1 cellular context compared by ENCODE assay signal in the genomic region with DNA sequence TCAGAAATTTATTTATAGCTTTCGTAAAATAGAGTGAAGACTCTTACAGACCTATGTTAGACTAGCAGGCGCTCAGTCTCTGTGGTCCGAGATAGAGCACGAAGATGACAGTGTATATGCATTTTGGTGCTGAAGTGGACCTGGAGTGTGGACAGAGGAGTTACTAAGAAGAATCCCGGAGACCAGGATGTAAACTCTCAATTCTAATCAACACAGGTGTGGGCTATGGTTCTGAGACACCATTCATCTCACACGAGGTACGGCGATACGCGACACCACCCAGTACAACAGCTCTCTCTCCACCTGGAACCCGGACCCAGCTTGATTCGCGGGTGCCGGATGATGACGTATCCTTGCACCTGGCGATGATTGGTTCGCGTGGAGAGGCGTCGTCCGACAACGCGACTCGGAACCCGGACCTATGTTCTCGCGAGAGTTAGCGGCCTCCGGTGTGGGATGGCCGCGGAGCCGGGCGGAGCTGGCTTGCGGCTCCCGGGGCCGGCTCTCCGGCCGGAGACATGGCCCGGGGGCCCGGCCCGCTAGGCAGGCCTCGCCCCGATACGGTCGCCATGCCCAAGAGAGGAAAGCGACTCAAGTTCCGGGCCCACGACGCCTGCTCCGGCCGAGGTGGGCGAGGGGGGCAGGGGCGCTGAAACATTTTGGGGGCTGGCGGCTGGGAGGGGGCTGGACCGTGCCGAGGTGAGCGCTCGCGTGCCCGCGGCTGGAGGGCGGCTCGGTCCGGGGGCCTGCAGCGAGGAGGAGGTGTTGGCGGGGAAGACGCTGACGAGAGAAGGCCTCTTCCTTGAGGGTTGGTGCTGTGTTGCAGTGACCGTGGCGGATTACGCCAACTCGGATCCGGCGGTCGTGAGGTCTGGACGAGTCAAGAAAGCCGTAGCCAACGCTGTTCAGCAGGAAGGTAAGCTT.
TF ChIP-seq lines count a peak whose summit lies in the region.

A gene with protein sequence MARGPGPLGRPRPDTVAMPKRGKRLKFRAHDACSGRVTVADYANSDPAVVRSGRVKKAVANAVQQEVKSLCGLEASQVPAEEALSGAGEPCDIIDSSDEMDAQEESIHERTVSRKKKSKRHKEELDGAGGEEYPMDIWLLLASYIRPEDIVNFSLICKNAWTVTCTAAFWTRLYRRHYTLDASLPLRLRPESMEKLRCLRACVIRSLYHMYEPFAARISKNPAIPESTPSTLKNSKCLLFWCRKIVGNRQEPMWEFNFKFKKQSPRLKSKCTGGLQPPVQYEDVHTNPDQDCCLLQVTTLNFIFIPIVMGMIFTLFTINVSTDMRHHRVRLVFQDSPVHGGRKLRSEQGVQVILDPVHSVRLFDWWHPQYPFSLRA (plus strand): TSS at position 427 of the 924 bp plus-strand sequence. CDS start 92 bp downstream, at position 519.

TF ChIP-seq in K562, 482 proteins besides CTCF, POLR2A, EP300 and RAD21 (continued from another document and continues in another):
- no peak for TF ChIP-seq POLR3A (IDR thresholded peaks at IDR 0.05; ENCODE audit: borderline replicate concordance, extremely low read depth, insufficient read depth, insufficient read length)
- no peak for TF ChIP-seq PHB (CRISPR knock-in tag; IDR thresholded peaks at IDR 0.05)
- no peak for TF ChIP-seq ZNF263 (CRISPR knock-in tag; IDR thresholded peaks at IDR 0.05; ENCODE audit: borderline replicate concordance)
- no peak for TF ChIP-seq HNRNPH1 (optimal IDR thresholded peaks at IDR 0.05; ENCODE audit: low read depth, low read length)
- TF ChIP-seq FOSL1 (tag; conservative IDR thresholded peaks at IDR 0.05) = 0 out of 2 replicates have a peak, but pooled peaks have one; percentile 28
- TF ChIP-seq OTX1 (CRISPR knock-in tag; IDR thresholded peaks at IDR 0.05) = no peak
- no peak for TF ChIP-seq ZNF41 (CRISPR knock-in tag; conservative IDR thresholded peaks at IDR 0.05)
- 0 out of 2 replicates have a peak, but pooled peaks have one; percentile 61 for TF ChIP-seq RFX5 (IDR thresholded peaks at IDR 0.05; ENCODE audit: low read depth, low read length)
- TF ChIP-seq, protein P1, sequence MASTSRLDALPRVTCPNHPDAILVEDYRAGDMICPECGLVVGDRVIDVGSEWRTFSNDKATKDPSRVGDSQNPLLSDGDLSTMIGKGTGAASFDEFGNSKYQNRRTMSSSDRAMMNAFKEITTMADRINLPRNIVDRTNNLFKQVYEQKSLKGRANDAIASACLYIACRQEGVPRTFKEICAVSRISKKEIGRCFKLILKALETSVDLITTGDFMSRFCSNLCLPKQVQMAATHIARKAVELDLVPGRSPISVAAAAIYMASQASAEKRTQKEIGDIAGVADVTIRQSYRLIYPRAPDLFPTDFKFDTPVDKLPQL (IDR thresholded peaks at IDR 0.05; ENCODE audit: extremely low read depth, insufficient read length) = no peak
- TF ChIP-seq KLF1 (tag; IDR thresholded peaks at IDR 0.05) = no peak
- TF ChIP-seq SMARCE1 (IDR thresholded peaks at IDR 0.05) = peak; percentile 27; the same call in 1 of the 2 replicates
- peak; percentile 72 for TF ChIP-seq CXXC5 (CRISPR knock-in tag; IDR thresholded peaks at IDR 0.05)
- no peak for TF ChIP-seq TCFL5 (CRISPR knock-in tag; conservative IDR thresholded peaks at IDR 0.05)
- TF ChIP-seq SAP30 (IDR thresholded peaks at IDR 0.05; ENCODE audit: borderline replicate concordance, insufficient read depth, low read depth, low read length, poor library complexity, severe bottlenecking) = peak; percentile 75
- peak; percentile 25 for TF ChIP-seq TAL1 (IDR thresholded peaks at IDR 0.05)
- no peak for TF ChIP-seq ZNF143 (CRISPR knock-in tag; IDR thresholded peaks at IDR 0.05)
- TF ChIP-seq BRD9 (IDR thresholded peaks at IDR 0.05; ENCODE audit: low read depth, partially characterized antibody) = peak; percentile 80
- no peak; the same call in none of the 2 replicates for TF ChIP-seq BRD4 (IDR thresholded peaks at IDR 0.05)
- no peak for TF ChIP-seq SMAD2 (IDR thresholded peaks at IDR 0.05; ENCODE audit: low read depth, low read length)
- TF ChIP-seq, protein P2, sequence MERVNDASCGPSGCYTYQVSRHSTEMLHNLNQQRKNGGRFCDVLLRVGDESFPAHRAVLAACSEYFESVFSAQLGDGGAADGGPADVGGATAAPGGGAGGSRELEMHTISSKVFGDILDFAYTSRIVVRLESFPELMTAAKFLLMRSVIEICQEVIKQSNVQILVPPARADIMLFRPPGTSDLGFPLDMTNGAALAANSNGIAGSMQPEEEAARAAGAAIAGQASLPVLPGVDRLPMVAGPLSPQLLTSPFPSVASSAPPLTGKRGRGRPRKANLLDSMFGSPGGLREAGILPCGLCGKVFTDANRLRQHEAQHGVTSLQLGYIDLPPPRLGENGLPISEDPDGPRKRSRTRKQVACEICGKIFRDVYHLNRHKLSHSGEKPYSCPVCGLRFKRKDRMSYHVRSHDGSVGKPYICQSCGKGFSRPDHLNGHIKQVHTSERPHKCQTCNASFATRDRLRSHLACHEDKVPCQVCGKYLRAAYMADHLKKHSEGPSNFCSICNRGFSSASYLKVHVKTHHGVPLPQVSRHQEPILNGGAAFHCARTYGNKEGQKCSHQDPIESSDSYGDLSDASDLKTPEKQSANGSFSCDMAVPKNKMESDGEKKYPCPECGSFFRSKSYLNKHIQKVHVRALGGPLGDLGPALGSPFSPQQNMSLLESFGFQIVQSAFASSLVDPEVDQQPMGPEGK (CRISPR knock-in tag; IDR thresholded peaks at IDR 0.05; ENCODE audit: borderline replicate concordance) = no peak
- TF ChIP-seq, protein P3, sequence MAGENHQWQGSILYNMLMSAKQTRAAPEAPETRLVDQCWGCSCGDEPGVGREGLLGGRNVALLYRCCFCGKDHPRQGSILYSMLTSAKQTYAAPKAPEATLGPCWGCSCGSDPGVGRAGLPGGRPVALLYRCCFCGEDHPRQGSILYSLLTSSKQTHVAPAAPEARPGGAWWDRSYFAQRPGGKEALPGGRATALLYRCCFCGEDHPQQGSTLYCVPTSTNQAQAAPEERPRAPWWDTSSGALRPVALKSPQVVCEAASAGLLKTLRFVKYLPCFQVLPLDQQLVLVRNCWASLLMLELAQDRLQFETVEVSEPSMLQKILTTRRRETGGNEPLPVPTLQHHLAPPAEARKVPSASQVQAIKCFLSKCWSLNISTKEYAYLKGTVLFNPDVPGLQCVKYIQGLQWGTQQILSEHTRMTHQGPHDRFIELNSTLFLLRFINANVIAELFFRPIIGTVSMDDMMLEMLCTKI (IDR thresholded peaks at IDR 0.05; ENCODE audit: partially characterized antibody) = no peak
- no peak for TF ChIP-seq DDX20 (tag; IDR thresholded peaks at IDR 0.05; ENCODE audit: low read depth)
- no peak for TF ChIP-seq GTF2A2 (tag; IDR thresholded peaks at IDR 0.05)
- peak; percentile 19 to 79; a peak in 2 of 4 replicates for TF ChIP-seq SIN3A (IDR thresholded peaks at IDR 0.05; ENCODE audit: borderline replicate concordance in 2 of 2, control insufficient read depth in 1 of 2, low read depth in 2 of 2, low read length in 2 of 2)
- peak; percentile 89; the same call in 1 of the 2 replicates for TF ChIP-seq NFRKB (IDR thresholded peaks at IDR 0.05; ENCODE audit: low read depth)
- TF ChIP-seq ZNF444 (CRISPR knock-in tag; IDR thresholded peaks at IDR 0.05) = no peak
- TF ChIP-seq PCBP1 (IDR thresholded peaks at IDR 0.05; ENCODE audit: low read depth, low read length, poor library complexity, severe bottlenecking) = no peak
- peak; percentile 93 for TF ChIP-seq ATF7 (IDR thresholded peaks at IDR 0.05)
- TF ChIP-seq, protein P4, sequence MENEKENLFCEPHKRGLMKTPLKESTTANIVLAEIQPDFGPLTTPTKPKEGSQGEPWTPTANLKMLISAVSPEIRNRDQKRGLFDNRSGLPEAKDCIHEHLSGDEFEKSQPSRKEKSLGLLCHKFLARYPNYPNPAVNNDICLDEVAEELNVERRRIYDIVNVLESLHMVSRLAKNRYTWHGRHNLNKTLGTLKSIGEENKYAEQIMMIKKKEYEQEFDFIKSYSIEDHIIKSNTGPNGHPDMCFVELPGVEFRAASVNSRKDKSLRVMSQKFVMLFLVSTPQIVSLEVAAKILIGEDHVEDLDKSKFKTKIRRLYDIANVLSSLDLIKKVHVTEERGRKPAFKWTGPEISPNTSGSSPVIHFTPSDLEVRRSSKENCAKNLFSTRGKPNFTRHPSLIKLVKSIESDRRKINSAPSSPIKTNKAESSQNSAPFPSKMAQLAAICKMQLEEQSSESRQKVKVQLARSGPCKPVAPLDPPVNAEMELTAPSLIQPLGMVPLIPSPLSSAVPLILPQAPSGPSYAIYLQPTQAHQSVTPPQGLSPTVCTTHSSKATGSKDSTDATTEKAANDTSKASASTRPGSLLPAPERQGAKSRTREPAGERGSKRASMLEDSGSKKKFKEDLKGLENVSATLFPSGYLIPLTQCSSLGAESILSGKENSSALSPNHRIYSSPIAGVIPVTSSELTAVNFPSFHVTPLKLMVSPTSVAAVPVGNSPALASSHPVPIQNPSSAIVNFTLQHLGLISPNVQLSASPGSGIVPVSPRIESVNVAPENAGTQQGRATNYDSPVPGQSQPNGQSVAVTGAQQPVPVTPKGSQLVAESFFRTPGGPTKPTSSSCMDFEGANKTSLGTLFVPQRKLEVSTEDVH (IDR thresholded peaks at IDR 0.05; ENCODE audit: low read depth, partially characterized antibody) = peak; percentile 78
- TF ChIP-seq ZFPM2 (CRISPR knock-in tag; IDR thresholded peaks at IDR 0.05) = no peak
- TF ChIP-seq MAFK (IDR thresholded peaks at IDR 0.05; ENCODE audit: low read length) = 0 out of 2 replicates have a peak, but pooled peaks have one; percentile 3
- TF ChIP-seq DNMT1 (IDR thresholded peaks at IDR 0.05) = no peak
- TF ChIP-seq BHLHE40 (IDR thresholded peaks at IDR 0.05; ENCODE audit: low read length) = peak; percentile 42; the same call in 1 of the 2 replicates
- no peak for TF ChIP-seq BACH1 (tag; IDR thresholded peaks at IDR 0.05)
- TF ChIP-seq RBM25 (IDR thresholded peaks at IDR 0.05; ENCODE audit: low read depth, low read length, severe bottlenecking) = peak; percentile 87
- no peak for TF ChIP-seq NELFE (IDR thresholded peaks at IDR 0.05; ENCODE audit: insufficient read depth, insufficient read length)
- TF ChIP-seq KLF6 (CRISPR knock-in tag; IDR thresholded peaks at IDR 0.05; ENCODE audit: borderline replicate concordance) = no peak
- TF ChIP-seq, protein P5, sequence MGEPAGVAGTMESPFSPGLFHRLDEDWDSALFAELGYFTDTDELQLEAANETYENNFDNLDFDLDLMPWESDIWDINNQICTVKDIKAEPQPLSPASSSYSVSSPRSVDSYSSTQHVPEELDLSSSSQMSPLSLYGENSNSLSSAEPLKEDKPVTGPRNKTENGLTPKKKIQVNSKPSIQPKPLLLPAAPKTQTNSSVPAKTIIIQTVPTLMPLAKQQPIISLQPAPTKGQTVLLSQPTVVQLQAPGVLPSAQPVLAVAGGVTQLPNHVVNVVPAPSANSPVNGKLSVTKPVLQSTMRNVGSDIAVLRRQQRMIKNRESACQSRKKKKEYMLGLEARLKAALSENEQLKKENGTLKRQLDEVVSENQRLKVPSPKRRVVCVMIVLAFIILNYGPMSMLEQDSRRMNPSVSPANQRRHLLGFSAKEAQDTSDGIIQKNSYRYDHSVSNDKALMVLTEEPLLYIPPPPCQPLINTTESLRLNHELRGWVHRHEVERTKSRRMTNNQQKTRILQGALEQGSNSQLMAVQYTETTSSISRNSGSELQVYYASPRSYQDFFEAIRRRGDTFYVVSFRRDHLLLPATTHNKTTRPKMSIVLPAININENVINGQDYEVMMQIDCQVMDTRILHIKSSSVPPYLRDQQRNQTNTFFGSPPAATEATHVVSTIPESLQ (CRISPR knock-in tag; IDR thresholded peaks at IDR 0.05) = peak; percentile 92
- TF ChIP-seq SMAD4 (CRISPR knock-in tag; conservative IDR thresholded peaks at IDR 0.05) = no peak; the same call in 1 of the 2 replicates
- no peak for TF ChIP-seq ZNF696 (CRISPR knock-in tag; conservative IDR thresholded peaks at IDR 0.05)
- TF ChIP-seq, protein P6, sequence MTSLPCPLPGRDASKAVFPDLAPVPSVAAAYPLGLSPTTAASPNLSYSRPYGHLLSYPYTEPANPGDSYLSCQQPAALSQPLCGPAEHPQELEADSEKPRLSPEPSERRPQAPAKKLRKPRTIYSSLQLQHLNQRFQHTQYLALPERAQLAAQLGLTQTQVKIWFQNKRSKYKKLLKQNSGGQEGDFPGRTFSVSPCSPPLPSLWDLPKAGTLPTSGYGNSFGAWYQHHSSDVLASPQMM (CRISPR knock-in tag; IDR thresholded peaks at IDR 0.05) = no peak
- TF ChIP-seq CBX8 (IDR thresholded peaks at IDR 0.05; ENCODE audit: borderline replicate concordance, extremely low read depth, low read depth, low read length, poor library complexity, severe bottlenecking) = no peak
- TF ChIP-seq, protein P7, sequence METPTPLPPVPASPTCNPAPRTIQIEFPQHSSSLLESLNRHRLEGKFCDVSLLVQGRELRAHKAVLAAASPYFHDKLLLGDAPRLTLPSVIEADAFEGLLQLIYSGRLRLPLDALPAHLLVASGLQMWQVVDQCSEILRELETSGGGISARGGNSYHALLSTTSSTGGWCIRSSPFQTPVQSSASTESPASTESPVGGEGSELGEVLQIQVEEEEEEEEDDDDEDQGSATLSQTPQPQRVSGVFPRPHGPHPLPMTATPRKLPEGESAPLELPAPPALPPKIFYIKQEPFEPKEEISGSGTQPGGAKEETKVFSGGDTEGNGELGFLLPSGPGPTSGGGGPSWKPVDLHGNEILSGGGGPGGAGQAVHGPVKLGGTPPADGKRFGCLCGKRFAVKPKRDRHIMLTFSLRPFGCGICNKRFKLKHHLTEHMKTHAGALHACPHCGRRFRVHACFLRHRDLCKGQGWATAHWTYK (CRISPR knock-in tag; IDR thresholded peaks at IDR 0.05) = no peak
- no peak for TF ChIP-seq SIRT6 (IDR thresholded peaks at IDR 0.05; ENCODE audit: low read depth, low read length)
- TF ChIP-seq RCOR1 (IDR thresholded peaks at IDR 0.05; ENCODE audit: borderline replicate concordance in 1 of 2, low read depth in 2 of 2, low read length in 2 of 2) = no peak
- TF ChIP-seq ZKSCAN8 (CRISPR knock-in tag; IDR thresholded peaks at IDR 0.05) = no peak
- no peak for TF ChIP-seq ZNF140 (CRISPR knock-in tag; IDR thresholded peaks at IDR 0.05)
- TF ChIP-seq, protein P8, sequence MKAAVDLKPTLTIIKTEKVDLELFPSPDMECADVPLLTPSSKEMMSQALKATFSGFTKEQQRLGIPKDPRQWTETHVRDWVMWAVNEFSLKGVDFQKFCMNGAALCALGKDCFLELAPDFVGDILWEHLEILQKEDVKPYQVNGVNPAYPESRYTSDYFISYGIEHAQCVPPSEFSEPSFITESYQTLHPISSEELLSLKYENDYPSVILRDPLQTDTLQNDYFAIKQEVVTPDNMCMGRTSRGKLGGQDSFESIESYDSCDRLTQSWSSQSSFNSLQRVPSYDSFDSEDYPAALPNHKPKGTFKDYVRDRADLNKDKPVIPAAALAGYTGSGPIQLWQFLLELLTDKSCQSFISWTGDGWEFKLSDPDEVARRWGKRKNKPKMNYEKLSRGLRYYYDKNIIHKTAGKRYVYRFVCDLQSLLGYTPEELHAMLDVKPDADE (conservative IDR thresholded peaks at IDR 0.05; ENCODE audit: control insufficient read depth, low read depth, low read length) = no peak
- no peak for TF ChIP-seq ZNF778 (CRISPR knock-in tag; IDR thresholded peaks at IDR 0.05)
- TF ChIP-seq CC2D1A (IDR thresholded peaks at IDR 0.05) = no peak
- TF ChIP-seq MAFF (IDR thresholded peaks at IDR 0.05; ENCODE audit: low read length) = no peak
- no peak for TF ChIP-seq HLTF (IDR thresholded peaks at IDR 0.05)
- no peak for TF ChIP-seq SMARCB1 (IDR thresholded peaks at IDR 0.05; ENCODE audit: insufficient read length, low read depth)
- TF ChIP-seq MAFG (tag; conservative IDR thresholded peaks at IDR 0.05) = no peak
- TF ChIP-seq C11orf30 (IDR thresholded peaks at IDR 0.05; ENCODE audit: low read depth) = peak; percentile 98
- TF ChIP-seq ZFP1 (CRISPR knock-in tag; IDR thresholded peaks at IDR 0.05) = no peak
- TF ChIP-seq LARP7 (IDR thresholded peaks at IDR 0.05) = no peak
- no peak for TF ChIP-seq STAG1 (CRISPR knock-in tag; IDR thresholded peaks at IDR 0.05; ENCODE audit: borderline replicate concordance)
